11 cellular contexts compared by ENCODE assay signal in the genomic region with DNA sequence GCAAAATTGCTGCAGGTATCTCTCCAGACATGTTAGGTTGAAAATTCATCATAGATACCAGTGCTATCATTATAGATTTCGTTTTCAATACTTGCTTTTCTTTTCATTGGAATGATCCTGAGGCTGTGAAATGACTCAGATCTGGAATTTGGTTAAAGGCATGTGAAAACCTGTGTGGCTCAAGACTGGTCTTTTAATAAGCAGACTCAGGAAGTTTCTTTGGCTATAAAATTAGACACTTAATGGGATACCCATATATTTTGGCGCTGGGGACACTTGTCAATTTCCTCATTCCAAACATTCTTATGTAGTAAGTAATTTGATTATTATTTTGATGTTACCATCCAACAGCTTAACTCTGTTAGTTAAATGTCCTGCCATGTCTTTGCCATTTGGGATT.
DNase-seq lines count a peak whose midpoint lies in the region; ATAC-seq, FAIRE-seq and TF ChIP-seq lines count a peak whose summit lies in the region.
"Had no signal": no experiment of that assay in that cellular context is flagged by ENCODE, and none has a peak within 500 bp of the region (broad histone marks: within the 10 kb centered on the region; RNA-seq: fewer than 3 reads in every experiment).

No MANE protein-coding gene starts in this region.

- intact Hi-C loops in mammary epithelial cell (cut with micrococcal nuclease) (no loop called here), breast epithelium (cut with DNase I; ENCODE audit: low total_unique reads) (no loop called here), kidney (cut with DNase I) (no loop called here)

- H3K27me3 ChIP-seq in mammary epithelial cell (ENCODE audit: insufficient read depth, low read length) = no peaks in the 10 kb centered on the region
- no peaks in the 10 kb centered on the region for H3K27me3 ChIP-seq in breast epithelium
- no peaks in the 10 kb centered on the region for H3K27me3 ChIP-seq in bronchial epithelial cell (ENCODE audit: control insufficient read depth, insufficient read depth, low read length)
- no peaks in the 10 kb centered on the region for H3K27me3 ChIP-seq in keratinocyte (ENCODE audit: control insufficient read depth, extremely low read depth, insufficient read depth, low read length)
- no peaks in the 10 kb centered on the region for H3K27me3 ChIP-seq in H7 (ENCODE audit: control insufficient read depth, insufficient read depth, low read length)
- H3K27me3 ChIP-seq: BLaER1 treated with 17β-estradiol and CSF1 and Interleukin-3, amounts not matched to agents 10 nM and 100 nM had no signal

- no peaks in the 10 kb centered on the region for H4K20me1 ChIP-seq in mammary epithelial cell (ENCODE audit: insufficient read depth, low read length)
- no peaks in the 10 kb centered on the region for H4K20me1 ChIP-seq in keratinocyte (ENCODE audit: control insufficient read depth, extremely low read depth, insufficient read depth, low read length)
- H4K20me1 ChIP-seq: BLaER1 treated with 17β-estradiol and CSF1 and Interleukin-3, amounts not matched to agents 10 nM and 100 nM had no signal

- dilution Hi-C loops in mammary epithelial cell (cut with HindIII; ENCODE audit: low sequenced_read_pairs) (no loop called here), keratinocyte (cut with MboI; ENCODE audit: extremely low pct_ligation_motif_present, low sequenced_read_pairs) (no loop called here)

- H3K36me3 ChIP-seq in mammary epithelial cell (ENCODE audit: insufficient read depth, low read length) (no peaks in the 10 kb centered on the region), breast epithelium (no peaks in the 10 kb centered on the region), bronchial epithelial cell (ENCODE audit: control insufficient read depth, insufficient read depth, low read length) (no peaks in the 10 kb centered on the region), keratinocyte (ENCODE audit: control insufficient read depth in 2 of 2, extremely low read depth in 1 of 2, insufficient read depth in 2 of 2, low read length in 2 of 2) (no peaks in the 10 kb centered on the region), kidney (ENCODE audit: control insufficient read depth in 1 of 2, insufficient read depth in 2 of 2, low read length in 2 of 2) (no peaks in the 10 kb centered on the region), H7 (replicated peaks; ENCODE audit: control insufficient read depth, insufficient read depth, low read length) (no peaks in the 10 kb centered on the region)
- H3K36me3 ChIP-seq: BLaER1 treated with 17β-estradiol and CSF1 and Interleukin-3, amounts not matched to agents 10 nM and 100 nM had no signal

- TF ChIP-seq CTCF in mammary epithelial cell (conservative IDR thresholded peaks at IDR 0.05 in 1 of 2, IDR thresholded peaks at IDR 0.05 in 1 of 2; ENCODE audit: extremely low read depth in 1 of 2, insufficient read depth in 1 of 2, low read depth in 1 of 2, low read length in 2 of 2) (no peak), breast epithelium (IDR thresholded peaks at IDR 0.05) (no peak), bronchial epithelial cell (IDR thresholded peaks at IDR 0.05; ENCODE audit: insufficient read depth, low read length, severe bottlenecking) (no peak), keratinocyte (optimal IDR thresholded peaks at IDR 0.05 in 1 of 3, IDR thresholded peaks at IDR 0.05 in 1 of 3, conservative IDR thresholded peaks at IDR 0.05 in 1 of 3; ENCODE audit: extremely low read depth in 1 of 3, insufficient read depth in 2 of 3, low read length in 3 of 3) (no peak), kidney (IDR thresholded peaks at IDR 0.05; ENCODE audit: borderline replicate concordance, extremely low read depth, insufficient read depth) (no peak)

- FAIRE-seq in bronchial epithelial cell (lab: Jason Lieb, UNC) = no peak
- peak; percentile 69 for FAIRE-seq in keratinocyte (lab: Jason Lieb, UNC)
- FAIRE-seq in kidney (lab: Jason Lieb, UNC) = no peak
- FAIRE-seq: H54 had no signal

- ATAC-seq in HG03025 (IDR thresholded peaks at IDR 0.05; ENCODE audit: low FRiP score, unreplicated experiment) = no peak

- H3K9me3 ChIP-seq in mammary epithelial cell (replicated peaks; ENCODE audit: insufficient read depth, low read length) (no peaks in the 10 kb centered on the region), breast epithelium (no peaks in the 10 kb centered on the region), keratinocyte (ENCODE audit: control insufficient read depth, low read depth, low read length) (no peaks in the 10 kb centered on the region), kidney (ENCODE audit: control insufficient read depth in 1 of 2, low read length in 2 of 2) (no peaks in the 10 kb centered on the region)
- H3K9me3 ChIP-seq: BLaER1 treated with 17β-estradiol and CSF1 and Interleukin-3, amounts not matched to agents 10 nM and 100 nM had no signal

- H3K4me2 ChIP-seq in mammary epithelial cell (ENCODE audit: insufficient read depth, low read depth, low read length) (peak overlapping the region; percentile 73), keratinocyte (ENCODE audit: control insufficient read depth, extremely low read depth, insufficient read depth, low read depth, low read length) (peak overlapping the region; percentile 66)
- H3K4me2 ChIP-seq: BLaER1 treated with 17β-estradiol and CSF1 and Interleukin-3, amounts not matched to agents 10 nM and 100 nM had no signal

- H3K79me2 ChIP-seq in mammary epithelial cell (ENCODE audit: insufficient read depth, low read length) = no peaks in the 10 kb centered on the region
- H3K79me2 ChIP-seq in keratinocyte (ENCODE audit: control insufficient read depth, insufficient read depth, low read length) = no peaks in the 10 kb centered on the region

- no TSS peak for BruUV-seq in mammary epithelial cell (replicated peaks; lab: Mats Ljungman, UMichigan)

- in situ Hi-C loops in mammary epithelial cell (cut with MboI; ENCODE audit: low sequenced_read_pairs in 2 of 2) = no loop called here

- no peak overlapping the region for H3K9ac ChIP-seq in mammary epithelial cell (ENCODE audit: insufficient read depth, low read length)
- H3K9ac ChIP-seq in keratinocyte (ENCODE audit: control insufficient read depth, extremely low read depth, insufficient read depth, low read length) = no peak overlapping the region
- no peak overlapping the region for H3K9ac ChIP-seq in kidney (ENCODE audit: low read length in 2 of 2)
- H3K9ac ChIP-seq: BLaER1 treated with 17β-estradiol and CSF1 and Interleukin-3, amounts not matched to agents 10 nM and 100 nM had no signal

- CTCF ChIA-PET in mammary epithelial cell (lab: Charles Lee; ENCODE audit: low non-redundant PET) = no interaction called here

- H3K9me1 ChIP-seq in keratinocyte (ENCODE audit: control insufficient read depth, extremely low read depth, insufficient read depth, low read length) = no peaks in the 10 kb centered on the region

- TF ChIP-seq POLR2A in breast epithelium (IDR thresholded peaks at IDR 0.05) = no peak

- H3K4me3 ChIP-seq in mammary epithelial cell (replicated peaks in 1 of 3; ENCODE audit: insufficient read depth in 1 of 3, low read depth in 2 of 3, low read length in 3 of 3) = peak overlapping the region in 2 of 3 experiments; percentile 11 to 16
- H3K4me3 ChIP-seq in breast epithelium = no peak overlapping the region
- no peak overlapping the region for H3K4me3 ChIP-seq in bronchial epithelial cell (ENCODE audit: low read depth, low read length)
- peak overlapping the region in 2 of 3 experiments; percentile 11 to 42 for H3K4me3 ChIP-seq in keratinocyte (ENCODE audit: control insufficient read depth in 2 of 3, extremely low read depth in 1 of 3, insufficient read depth in 2 of 3, low read depth in 1 of 3, low read length in 3 of 3)
- no peak overlapping the region for H3K4me3 ChIP-seq in kidney (ENCODE audit: low read length in 2 of 2)
- no peak overlapping the region for H3K4me3 ChIP-seq in H7 (ENCODE audit: insufficient read depth, low read depth, low read length)
- H3K4me3 ChIP-seq: BLaER1 treated with 17β-estradiol and CSF1 and Interleukin-3, amounts not matched to agents 10 nM and 100 nM had no signal

- H2AFZ ChIP-seq in mammary epithelial cell (ENCODE audit: low read depth, low read length) = peak overlapping the region; percentile 72
- peak overlapping the region; percentile 56 for H2AFZ ChIP-seq in keratinocyte (ENCODE audit: control insufficient read depth, low read length)

- DNase-seq in mammary epithelial cell = peak; percentile 58
- no peak for DNase-seq in breast epithelium (ENCODE audit: low spot score in 2 of 2)
- DNase-seq in bronchial epithelial cell (ENCODE audit: low read depth) = peak; percentile 72
- DNase-seq in keratinocyte (ENCODE audit: low read depth, low spot score) = peak; percentile 25
- no peak for DNase-seq in kidney
- no peak for DNase-seq in H7
- DNase-seq: CD4-positive, CD25-positive, alpha-beta regulatory T cell had no signal

- H3K27ac ChIP-seq in mammary epithelial cell (ENCODE audit: insufficient read depth, low read depth, low read length) (peak overlapping the region; percentile 47), breast epithelium (no peak overlapping the region), keratinocyte (ENCODE audit: control insufficient read depth, insufficient read depth, low read length) (no peak overlapping the region), kidney (ENCODE audit: low read depth in 2 of 2, low read length in 2 of 2) (no peak overlapping the region)
- H3K27ac ChIP-seq: 22Rv1; BLaER1 treated with 17β-estradiol and CSF1 and Interleukin-3, amounts not matched to agents 10 nM and 100 nM had no signal

- 3% methylated on average over 2 of the region's 2 CpGs for WGBS in mammary epithelial cell (ENCODE audit: low coverage, missing lambda C conversion rate)

- H3K4me1 ChIP-seq in mammary epithelial cell (ENCODE audit: insufficient read depth, low read length) (peaks cover 14% of the 10 kb centered on the region), breast epithelium (no peaks in the 10 kb centered on the region), keratinocyte (ENCODE audit: control insufficient read depth, extremely low read depth, insufficient read depth, low read length) (peaks cover 11% of the 10 kb centered on the region), kidney (ENCODE audit: control insufficient read depth in 1 of 2, insufficient read depth in 1 of 2, low read depth in 1 of 2, low read length in 2 of 2) (no peaks in the 10 kb centered on the region)
- H3K4me1 ChIP-seq: BLaER1 treated with 17β-estradiol and CSF1 and Interleukin-3, amounts not matched to agents 10 nM and 100 nM had no signal

Comparison
In these comparisons a context has a peak if more than half of its experiments do, and no peak if none do; other contexts are left out.
1. DNase-seq: peak in mammary epithelial cell (single experiment), bronchial epithelial cell (single experiment) and keratinocyte (single experiment); none in breast epithelium (0 of 2), kidney (single experiment) and H7 (single experiment).
2. H3K4me3 ChIP-seq: peak in mammary epithelial cell (2 of 3) and keratinocyte (2 of 3); none in breast epithelium (0 of 3), bronchial epithelial cell (single experiment), kidney (0 of 2) and H7 (single experiment).